ENCODE assay signal across 1 cellular context in the genomic region with DNA sequence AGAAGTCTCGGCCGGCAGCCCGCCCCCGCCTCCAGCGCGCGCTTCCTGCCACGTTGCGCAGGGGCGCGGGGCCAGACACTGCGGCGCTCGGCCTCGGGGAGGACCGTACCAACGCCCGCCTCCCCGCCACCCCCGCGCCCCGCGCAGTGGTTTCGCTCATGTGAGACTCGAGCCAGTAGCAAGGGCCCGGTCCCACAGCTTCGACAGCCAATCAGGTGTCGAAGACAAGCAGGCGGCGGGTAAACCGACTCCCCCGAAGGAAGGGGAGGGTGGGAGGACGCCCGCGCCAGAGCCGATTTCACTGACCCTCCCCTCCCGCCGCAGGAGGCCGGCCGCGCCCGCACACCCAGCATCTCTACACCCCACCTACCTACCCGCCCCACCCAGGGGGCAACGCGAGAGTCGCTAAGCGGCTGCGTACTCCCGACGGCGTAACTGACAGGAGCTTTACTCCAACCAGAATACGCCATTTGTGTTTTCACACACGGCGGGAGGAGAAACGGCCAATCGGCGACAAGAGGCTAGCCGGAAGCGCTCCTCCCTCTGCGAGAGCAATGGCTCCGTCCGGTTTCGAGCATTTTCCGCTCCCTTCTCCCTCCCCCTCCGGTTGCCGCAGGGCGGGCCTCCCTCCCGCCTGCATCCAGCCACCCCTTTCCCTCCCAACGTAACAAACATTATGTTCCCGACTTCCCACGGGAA.
TF ChIP-seq lines count a peak whose summit lies in the region.

No MANE protein-coding gene starts in this region.

TF ChIP-seq in GM12878, 131 proteins besides CTCF, POLR2A, EP300 and RAD21 (continued from another document):
- peak; percentile 98 for TF ChIP-seq PKNOX1 (IDR thresholded peaks at IDR 0.05)
- TF ChIP-seq HDGF (IDR thresholded peaks at IDR 0.05) = peak; percentile 96
- TF ChIP-seq RELA (IDR thresholded peaks at IDR 0.05; ENCODE audit: borderline replicate concordance, partially characterized antibody) = peak; percentile 13
- no peak for TF ChIP-seq MTA3 (IDR thresholded peaks at IDR 0.05; ENCODE audit: borderline replicate concordance, low read length)
- TF ChIP-seq RUNX3 (IDR thresholded peaks at IDR 0.05; ENCODE audit: low read length) = no peak
- TF ChIP-seq, protein P1, sequence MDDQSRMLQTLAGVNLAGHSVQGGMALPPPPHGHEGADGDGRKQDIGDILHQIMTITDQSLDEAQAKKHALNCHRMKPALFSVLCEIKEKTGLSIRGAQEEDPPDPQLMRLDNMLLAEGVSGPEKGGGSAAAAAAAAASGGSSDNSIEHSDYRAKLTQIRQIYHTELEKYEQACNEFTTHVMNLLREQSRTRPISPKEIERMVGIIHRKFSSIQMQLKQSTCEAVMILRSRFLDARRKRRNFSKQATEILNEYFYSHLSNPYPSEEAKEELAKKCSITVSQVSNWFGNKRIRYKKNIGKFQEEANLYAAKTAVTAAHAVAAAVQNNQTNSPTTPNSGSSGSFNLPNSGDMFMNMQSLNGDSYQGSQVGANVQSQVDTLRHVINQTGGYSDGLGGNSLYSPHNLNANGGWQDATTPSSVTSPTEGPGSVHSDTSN (IDR thresholded peaks at IDR 0.05; ENCODE audit: insufficient replicate concordance, low read depth, low read length) = peak; percentile 95
- TF ChIP-seq BACH1 (IDR thresholded peaks at IDR 0.05; ENCODE audit: borderline replicate concordance) = peak; percentile 87; the same call in 1 of the 2 replicates
- peak; percentile 41 for TF ChIP-seq TARDBP (IDR thresholded peaks at IDR 0.05; ENCODE audit: borderline replicate concordance)
- peak; percentile 71; the same call in 1 of the 2 replicates for TF ChIP-seq NFYA (IDR thresholded peaks at IDR 0.05; ENCODE audit: borderline replicate concordance, low read depth, low read length)
- peak; percentile 35 for TF ChIP-seq E4F1 (IDR thresholded peaks at IDR 0.05; ENCODE audit: borderline replicate concordance, partially characterized antibody)
- TF ChIP-seq ZBTB33 (IDR thresholded peaks at IDR 0.05) = no peak
TF ChIP-seq in GM12878: peak in this region for 66.
